ENCODE assay signal across 20 cellular contexts in genomic region chr7:108057951-108058391, GRCh38. TPM values are rescaled to one million over a fixed set of nuclear protein-coding genes. Genes with fewer than 3 reads are reported as not detected.
DNase-seq lines count a peak whose midpoint lies in the region; ATAC-seq lines count a peak whose summit lies in the region.
"Had no signal": no experiment of that assay in that cellular context is flagged by ENCODE, and none has a peak within 500 bp of the region (broad histone marks: within the 10 kb centered on the region; RNA-seq: fewer than 3 reads in every experiment).

No MANE protein-coding gene starts in this region.

- ATAC-seq in GM21825 (IDR thresholded peaks at IDR 0.05; ENCODE audit: unreplicated experiment) (no peak), GM19455 (IDR thresholded peaks at IDR 0.05; ENCODE audit: unreplicated experiment) (no peak)
- ATAC-seq: A549, HepG2 had no signal

- DNase-seq in Caki2 (ENCODE audit: low read depth) (peak; percentile 71), NCI-H69 (lab: John Stamatoyannopoulos, UW) (peak; percentile 24), kidney glomerular epithelial cell (lab: John Stamatoyannopoulos, UW) (peak; percentile 93), renal cortical epithelial cell (ENCODE audit: low read depth) (peak; percentile 79), NCI-H2227 treated with DMSO at 0.1 percent for 48 hours (lab: John Stamatoyannopoulos, UW) (no peak)
- DNase-seq: CD4-positive, alpha-beta memory T cell; DMS79; H9; KG1; MV-4-11; NCI-H1417 treated with DMSO at 0.1 percent for 48 hours; NCI-H2029; NCI-H446; NCI-H526 treated with DMSO at 0.1 percent for 48 hours; OCI-M1; SHP77 had no signal

- in situ Hi-C loops in Caki2 (cut with HindIII; ENCODE audit: low pct_unique_long_range_greater_than_20kb, low sequenced_read_pairs) = no loop called here

RNA-seq across cellular contexts. Expression of gene LAMB1, which starts 55.0 kb away (rescaled TPM):
- total RNA-seq in Caki2 (2014; rRNA removed; shearing (Covaris generic); ENCODE audit: low replicate concordance) = 121 and 127 TPM in 2 replicates
- 188 and 329 TPM in 2 replicates for total RNA-seq in renal cortical epithelial cell
- total RNA-seq: CD4-positive, alpha-beta memory T cell had no signal
